25 cellular contexts compared by ENCODE assay signal in genomic region chr11:95803973-95804372, GRCh38. TPM values are rescaled to one million over a fixed set of nuclear protein-coding genes. Genes with fewer than 3 reads are reported as not detected.
DNase-seq lines count a peak whose midpoint lies in the region; ATAC-seq, FAIRE-seq and TF ChIP-seq lines count a peak whose summit lies in the region.
"Had no signal": no experiment of that assay in that cellular context is flagged by ENCODE, and none has a peak within 500 bp of the region (broad histone marks: within the 10 kb centered on the region; RNA-seq: fewer than 3 reads in every experiment).

No MANE protein-coding gene starts in this region.

- CTCF ChIA-PET in HepG2 (lab: Yijun Ruan, JAX; ENCODE audit: low intra/inter-chr PET ratio, low total read pairs) = no interaction called here

- TF ChIP-seq POLR2A in HepG2 (IDR thresholded peaks at IDR 0.05; ENCODE audit: insufficient read depth in 1 of 2, low read depth in 2 of 2, low read length in 2 of 2) (no peak), right lobe of liver (IDR thresholded peaks at IDR 0.05) (no peak)

- H3K4me1 Mint-ChIP-seq in T-helper 17 cell = peaks cover 18% of the 10 kb centered on the region
- H3K4me1 Mint-ChIP-seq: B cell had no signal

- H3K4me1 ChIP-seq in HepG2 (ENCODE audit: insufficient read depth, low read length) (no peaks in the 10 kb centered on the region), right lobe of liver (peaks cover 0 to 2% (median 0%) of the 10 kb centered on the region in 4 donors)
- H3K4me1 ChIP-seq: A549; BLaER1 treated with 17β-estradiol and CSF1 and Interleukin-3, amounts not matched to agents 10 nM and 100 nM had no signal

- ATAC-seq in HepG2 (no peak), right lobe of liver (no peak), T-helper 17 cell (no peak), Right ventricle myocardium inferior (no peak)
- ATAC-seq: A549, GM12878 had no signal

- in situ Hi-C loops in HepG2 (cut with HindIII; ENCODE audit: extremely low pct_ligation_motif_present, low pct_unique_long_range_greater_than_20kb) = no loop called here

- no peak overlapping the region for H3K9ac ChIP-seq in HepG2 (ENCODE audit: insufficient read depth, low read depth, low read length)
- H3K9ac ChIP-seq: BLaER1 treated with 17β-estradiol and CSF1 and Interleukin-3, amounts not matched to agents 10 nM and 100 nM had no signal

- TF ChIP-seq EP300 in HepG2 (IDR thresholded peaks at IDR 0.05; ENCODE audit: low read depth in 2 of 2, low read length in 2 of 2) (no peak), HepG2 (CRISPR knock-in tag; IDR thresholded peaks at IDR 0.05; ENCODE audit: borderline replicate concordance) (no peak)

- intact Hi-C loops in HepG2 (cut with micrococcal nuclease; ENCODE audit: unreplicated experiment) (no loop called here), right lobe of liver (cut with DNase I) (no loop called here), Right ventricle myocardium inferior (cut with DNase I) (no loop called here)

- no peaks in the 10 kb centered on the region for H3K79me2 ChIP-seq in HepG2 (ENCODE audit: insufficient read depth, low read length)

- H3K4me3 Mint-ChIP-seq in T-helper 17 cell = no peak overlapping the region
- H3K4me3 Mint-ChIP-seq: B cell; CD4-positive, alpha-beta T cell had no signal

- H3K27me3 Mint-ChIP-seq in T-helper 17 cell = no peaks in the 10 kb centered on the region
- H3K27me3 Mint-ChIP-seq: B cell; CD4-positive, alpha-beta T cell; CD8-positive, alpha-beta memory T cell had no signal

- no peaks in the 10 kb centered on the region for H4K20me1 ChIP-seq in HepG2 (ENCODE audit: insufficient read depth, low read length)
- H4K20me1 ChIP-seq: BLaER1 treated with 17β-estradiol and CSF1 and Interleukin-3, amounts not matched to agents 10 nM and 100 nM had no signal

- peaks cover 16% of the 10 kb centered on the region for H3K36me3 Mint-ChIP-seq in T-helper 17 cell (ENCODE audit: low read depth)

- H3K27ac Mint-ChIP-seq in T-helper 17 cell = peak overlapping the region; percentile 72
- H3K27ac Mint-ChIP-seq: B cell; CD4-positive, alpha-beta T cell had no signal

- no peak for FAIRE-seq in HepG2 (lab: Jason Lieb, UNC)
- FAIRE-seq in islet of Langerhans (lab: Jason Lieb, UNC) = peak; percentile 43
- FAIRE-seq: A549, GM12878, GM12892, GM18507 had no signal

- no peak overlapping the region for H3K4me3 ChIP-seq in HepG2 (replicated peaks in 1 of 3; ENCODE audit: insufficient read depth in 1 of 3, low read depth in 2 of 3, low read length in 3 of 3)
- no peak overlapping the region for H3K4me3 ChIP-seq in right lobe of liver
- H3K4me3 ChIP-seq: A549; BLaER1 treated with 17β-estradiol and CSF1 and Interleukin-3, amounts not matched to agents 10 nM and 100 nM; GM12878 had no signal

- no peak for TF ChIP-seq CTCF in HepG2 (CRISPR knock-in tag; IDR thresholded peaks at IDR 0.05)
- no peak for TF ChIP-seq CTCF in right lobe of liver (IDR thresholded peaks at IDR 0.05)

- no peaks in the 10 kb centered on the region for H3K27me3 ChIP-seq in HepG2 (ENCODE audit: control insufficient read depth in 1 of 2, insufficient read depth in 2 of 2, low read length in 2 of 2)
- no peaks in the 10 kb centered on the region for H3K27me3 ChIP-seq in right lobe of liver
- H3K27me3 ChIP-seq: BLaER1 treated with 17β-estradiol and CSF1 and Interleukin-3, amounts not matched to agents 10 nM and 100 nM had no signal

- H3K27ac ChIP-seq in HepG2 (ENCODE audit: extremely low read length, insufficient read depth, low read length) = no peak overlapping the region
- H3K27ac ChIP-seq in right lobe of liver = no peak overlapping the region
- H3K27ac ChIP-seq: 22Rv1; A549; BLaER1 treated with 17β-estradiol and CSF1 and Interleukin-3, amounts not matched to agents 10 nM and 100 nM; C4-2B had no signal

- H2AFZ ChIP-seq in HepG2 (ENCODE audit: low read length) = no peak overlapping the region

- H3K9me3 ChIP-seq in HepG2 (ENCODE audit: low read length) (no peaks in the 10 kb centered on the region), right lobe of liver (no peaks in the 10 kb centered on the region), T-helper 17 cell (ENCODE audit: control insufficient read depth, low read length, poor library complexity, severe bottlenecking) (no peaks in the 10 kb centered on the region)
- H3K9me3 ChIP-seq: A549 had no signal

- DNase-seq in HepG2 (ENCODE audit: low spot score) (no peak), right lobe of liver (no peak), T-helper 17 cell (no peak), NCI-H1417 treated with DMSO at 0.1 percent for 48 hours (lab: John Stamatoyannopoulos, UW) (no peak), Right ventricle myocardium inferior (ENCODE audit: missing footprints) (no peak)
- DNase-seq: AML-193; CD4-positive, alpha-beta T cell; CD8-positive, alpha-beta memory T cell; COR-L47; DMS 273 treated with DMSO at 0.1 percent for 48 hours; DMS153; DMS53; DMS79; DND-41; EL; GDM1 had no signal

- 94% methylated on average over 2 of the region's 2 CpGs for whole genome bisulfite sequencing in HepG2 (ENCODE audit: low lambda C conversion rate)
- WGBS in right lobe of liver (ENCODE audit: insufficient coverage, low coverage, low lambda C conversion rate, missing lambda C conversion rate) = 100% methylated on average over 2 of the region's 2 CpGs

- no peak for TF ChIP-seq RAD21 in HepG2 (CRISPR knock-in tag; IDR thresholded peaks at IDR 0.05)

- H3K36me3 ChIP-seq in HepG2 (replicated peaks in 1 of 2; ENCODE audit: control insufficient read depth in 1 of 2, insufficient read depth in 2 of 2, low read length in 2 of 2) = peaks cover 4 to 43% of the 10 kb centered on the region in 2 experiments
- H3K36me3 ChIP-seq in right lobe of liver = peaks cover 0 to 5% (median 0%) of the 10 kb centered on the region in 4 donors

- no TSS peak for BruUV-seq in HepG2 (replicated peaks; lab: Mats Ljungman, UMichigan)

- no peak overlapping the region for H3K4me2 ChIP-seq in HepG2 (ENCODE audit: low read depth, low read length)
- H3K4me2 ChIP-seq: A549; BLaER1 treated with 17β-estradiol and CSF1 and Interleukin-3, amounts not matched to agents 10 nM and 100 nM had no signal

- POLR2A ChIA-PET in HepG2 (lab: Yijun Ruan, JAX) = no interaction called here

RNA-seq across cellular contexts. Expression of gene CEP57, which starts 13.7 kb away (rescaled TPM):
- total RNA-seq in HepG2 (2016; rRNA removed; fragmentation: Illumina TruSeq; extraction: Trizol) (59.4 and 85.6 TPM in 2 replicates), right lobe of liver (10 to 100 TPM; 25.5 to 46.2 (median 36.1) TPM), T-helper 17 cell (10 to 100 TPM; 61.5 to 67.1 TPM), Right ventricle myocardium inferior (17.6 TPM)
- total RNA-seq in HepG2 (2016; cell fraction: cytosol; rRNA removed; fragmentation: Illumina TruSeq; extraction: Trizol; ENCODE audit: low read depth) = 25.7 and 26.4 TPM in 2 replicates
- 57.5 and 82.6 TPM in 2 replicates for total RNA-seq in HepG2 (2016; cell fraction: insoluble cytoplasmic fraction; rRNA removed; fragmentation: Illumina TruSeq; extraction: Trizol)
- total RNA-seq in HepG2 (2016; cell fraction: membrane; rRNA removed; fragmentation: Illumina TruSeq; extraction: Trizol) = 51.6 and 56.5 TPM in 2 replicates
- 52.8 and 61.0 TPM in 2 replicates for total RNA-seq in HepG2 (2016; cell fraction: nucleus; rRNA removed; fragmentation: Illumina TruSeq; extraction: Trizol)
- 23.5 and 34.3 TPM in 2 replicates for polyA plus RNA-seq in HepG2 (2011; rRNA removed)
- 15.9 and 16.2 TPM in 2 replicates for polyA plus RNA-seq in HepG2 (2011; cell fraction: cytosol; rRNA removed)
- 20.6 and 21.8 TPM in 2 replicates for polyA plus RNA-seq in HepG2 (2011; cell fraction: nucleus; rRNA removed)
- polyA plus RNA-seq in HepG2 (2012) = 30.9 and 39.6 TPM in 2 replicates
- 11.9 and 12.0 TPM in 2 replicates for polyA plus RNA-seq in HepG2 (2016; cell fraction: cytosol; fragmentation: Illumina TruSeq; extraction: Trizol; ENCODE audit: low read depth)
- polyA plus RNA-seq in HepG2 (2016; cell fraction: insoluble cytoplasmic fraction; fragmentation: Illumina TruSeq; extraction: Trizol; ENCODE audit: low read depth) = 57.6 and 58.2 TPM in 2 replicates
- polyA plus RNA-seq in HepG2 (2016; cell fraction: membrane; fragmentation: Illumina TruSeq; extraction: Trizol; ENCODE audit: low read depth) = 25.3 and 27.9 TPM in 2 replicates
- 66.5 and 71.4 TPM in 2 replicates for polyA plus RNA-seq in HepG2 (2016; cell fraction: nucleus; fragmentation: Illumina TruSeq; extraction: Trizol; ENCODE audit: insufficient read depth, low read depth)
- polyA minus RNA-seq in HepG2 (2011; rRNA and poly(A)+ RNA removed; ENCODE audit: low replicate concordance) = 14.1 and 31.3 TPM in 2 replicates
- polyA minus RNA-seq in HepG2 (2011; cell fraction: cytosol; rRNA and poly(A)+ RNA removed) = 26.5 and 27.4 TPM in 2 replicates
- polyA minus RNA-seq in HepG2 (2011; cell fraction: nucleus; rRNA and poly(A)+ RNA removed) = 61.5 and 63.7 TPM in 2 replicates

RNA-seq across cellular contexts. Expression of gene FAM76B, which starts 14.4 kb away (rescaled TPM):
- 21.7 and 24.2 TPM in 2 replicates for total RNA-seq in HepG2 (2016; rRNA removed; fragmentation: Illumina TruSeq; extraction: Trizol)
- 4.1 and 6.2 TPM in 2 replicates for total RNA-seq in HepG2 (2016; cell fraction: cytosol; rRNA removed; fragmentation: Illumina TruSeq; extraction: Trizol; ENCODE audit: low read depth)
- total RNA-seq in HepG2 (2016; cell fraction: insoluble cytoplasmic fraction; rRNA removed; fragmentation: Illumina TruSeq; extraction: Trizol) = 15.2 and 24.9 TPM in 2 replicates
- 9.1 TPM in 2 replicates for total RNA-seq in HepG2 (2016; cell fraction: membrane; rRNA removed; fragmentation: Illumina TruSeq; extraction: Trizol)
- total RNA-seq in HepG2 (2016; cell fraction: nucleus; rRNA removed; fragmentation: Illumina TruSeq; extraction: Trizol) = 49.9 TPM in 2 replicates
- 18.6 and 20.2 TPM in 2 replicates for polyA plus RNA-seq in HepG2 (2011; rRNA removed)
- polyA plus RNA-seq in HepG2 (2011; cell fraction: cytosol; rRNA removed) = 4.3 and 6.4 TPM in 2 replicates
- 49.1 and 51.0 TPM in 2 replicates for polyA plus RNA-seq in HepG2 (2011; cell fraction: nucleus; rRNA removed)
- polyA plus RNA-seq in HepG2 (2012) = 12.3 and 18.0 TPM in 2 replicates
- polyA plus RNA-seq in HepG2 (2016; cell fraction: cytosol; fragmentation: Illumina TruSeq; extraction: Trizol; ENCODE audit: low read depth) = 1.9 and 2.3 TPM in 2 replicates
- polyA plus RNA-seq in HepG2 (2016; cell fraction: insoluble cytoplasmic fraction; fragmentation: Illumina TruSeq; extraction: Trizol; ENCODE audit: low read depth) = 12.4 and 15.7 TPM in 2 replicates
- polyA plus RNA-seq in HepG2 (2016; cell fraction: membrane; fragmentation: Illumina TruSeq; extraction: Trizol; ENCODE audit: low read depth) = 4.7 and 7.0 TPM in 2 replicates
- polyA plus RNA-seq in HepG2 (2016; cell fraction: nucleus; fragmentation: Illumina TruSeq; extraction: Trizol; ENCODE audit: insufficient read depth, low read depth) = 62.3 and 70.8 TPM in 2 replicates
- 5.3 and 9.7 TPM in 2 replicates for polyA minus RNA-seq in HepG2 (2011; rRNA and poly(A)+ RNA removed; ENCODE audit: low replicate concordance)
- polyA minus RNA-seq in HepG2 (2011; cell fraction: cytosol; rRNA and poly(A)+ RNA removed) = 8.6 and 9.7 TPM in 2 replicates
- 79.7 and 93.4 TPM in 2 replicates for polyA minus RNA-seq in HepG2 (2011; cell fraction: nucleus; rRNA and poly(A)+ RNA removed)
- 10 to 100 TPM; 12.9 to 28.1 (median 16.6) TPM for total RNA-seq in right lobe of liver
- total RNA-seq in T-helper 17 cell = 10 to 100 TPM; 55.5 to 79.1 TPM
- total RNA-seq in Right ventricle myocardium inferior = 3.9 TPM
